ENCODE assay signal across 8 cellular contexts in the genomic region with DNA sequence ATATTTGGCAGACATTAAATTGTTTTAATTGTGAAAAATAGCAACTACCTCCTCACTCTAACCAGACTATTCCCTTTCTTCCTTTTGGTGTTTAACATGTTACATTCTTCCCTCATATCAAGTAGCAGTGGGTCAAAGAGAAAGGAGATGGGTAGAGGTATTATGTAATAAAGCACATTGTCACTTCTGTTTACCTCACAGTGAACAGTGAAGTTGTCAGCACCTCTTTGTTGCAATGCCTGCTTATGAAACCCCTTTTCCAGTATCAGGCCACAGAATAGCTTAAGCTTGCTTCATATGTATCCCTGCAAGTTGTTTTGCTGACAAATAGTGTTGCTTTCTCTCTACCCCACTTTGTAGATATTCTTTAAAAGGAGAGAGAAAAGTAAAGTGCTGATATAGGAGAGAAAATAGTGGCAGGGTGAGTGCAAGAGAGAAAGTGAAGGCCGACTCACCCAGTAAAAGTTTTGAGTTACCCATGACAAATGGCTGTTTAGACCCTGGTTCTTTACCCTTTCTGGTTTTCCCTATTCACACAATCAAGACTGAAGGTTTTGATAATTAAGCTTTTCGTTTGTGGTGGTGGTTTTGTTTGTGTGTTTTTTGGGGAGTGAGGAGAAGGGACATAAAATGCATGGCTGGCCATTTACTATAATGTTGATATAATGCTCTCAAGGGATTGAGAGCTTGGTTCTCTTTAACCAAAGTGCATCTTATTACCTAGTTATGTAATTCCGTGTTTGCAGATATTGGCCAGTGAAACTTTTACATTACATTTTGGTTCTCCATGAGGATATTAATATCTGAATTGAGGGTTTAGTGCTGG. TPM values are rescaled to one million over a fixed set of nuclear protein-coding genes. Genes with fewer than 3 reads are reported as not detected.
DNase-seq lines count a peak whose midpoint lies in the region; ATAC-seq and TF ChIP-seq lines count a peak whose summit lies in the region.

No MANE protein-coding gene starts in this region.

- H3K27ac ChIP-seq in foreskin keratinocyte = peak overlapping the region; percentile 45
- H3K27ac ChIP-seq in rectal smooth muscle tissue (ENCODE audit: low read depth, low read length) = peak overlapping the region; percentile 27

- CTCF ChIA-PET in T-cell (lab: Charles Lee) = interaction anchor here in 1 of 2 donors (0.6 to 2.5 kb wide), 5 partner anchors 51 to 130 kb away, joined by 3 to 28 read pairs (median 9); no protein-coding TSS in a partner anchor

- H3K27me3 ChIP-seq in foreskin keratinocyte (no peaks in the 10 kb centered on the region), rectal smooth muscle tissue (ENCODE audit: control insufficient read depth, insufficient read depth, low read length) (no peaks in the 10 kb centered on the region)

- peak; percentile 9 for DNase-seq in GM03348 (ENCODE audit: low spot score)
- no peak for DNase-seq in T-cell
- DNase-seq in foreskin keratinocyte = no peak
- no peak for DNase-seq in A172 (ENCODE audit: low spot score)
- DNase-seq in Ammon's horn (ENCODE audit: low spot score) = no peak
- DNase-seq in NCI-H128 (lab: John Stamatoyannopoulos, UW; ENCODE audit: unreplicated experiment) = no peak

- TF ChIP-seq CTCF in foreskin keratinocyte (conservative IDR thresholded peaks at IDR 0.05) = no peak

- peaks cover 63 to 73% (median 69%) of the 10 kb centered on the region in 3 donors for H3K4me1 Mint-ChIP-seq in T-cell

- no peaks in the 10 kb centered on the region for H3K27me3 Mint-ChIP-seq in T-cell

- H3K4me1 ChIP-seq in foreskin keratinocyte (peaks cover 29% of the 10 kb centered on the region), rectal smooth muscle tissue (ENCODE audit: control insufficient read depth, insufficient read depth, low read length) (peaks cover 21% of the 10 kb centered on the region)

- H3K4me3 Mint-ChIP-seq in T-cell = peak overlapping the region; percentile 88 to 96 (median 95)

- POLR2A ChIA-PET in T-cell (lab: Charles Lee) = interaction anchor here (0.5 to 2.0 kb wide), 7 partner anchors 16 to 414 kb away, joined by 3 to 15 read pairs (median 3); no protein-coding TSS in a partner anchor

- ATAC-seq in T-cell (replicated peaks in 1 of 4) (no peak), foreskin keratinocyte (no peak), HG03045 (IDR thresholded peaks at IDR 0.05; ENCODE audit: unreplicated experiment) (no peak)

- H3K9ac ChIP-seq in rectal smooth muscle tissue (ENCODE audit: low read length) = no peak overlapping the region

- peak overlapping the region; percentile 32 for H3K4me3 ChIP-seq in rectal smooth muscle tissue (ENCODE audit: low read length)

- H3K27ac Mint-ChIP-seq in T-cell = peak overlapping the region; percentile 44 to 78

- H3K9me3 Mint-ChIP-seq in T-cell = no peaks in the 10 kb centered on the region

- peaks cover 4% of the 10 kb centered on the region for H3K36me3 ChIP-seq in rectal smooth muscle tissue (ENCODE audit: control insufficient read depth, insufficient read depth, low read length)

- peaks cover 41% of the 10 kb centered on the region for H3K36me3 Mint-ChIP-seq in T-cell

RNA-seq across cellular contexts. Expression of gene ITM2B, which starts 3.7 kb away (rescaled TPM):
- 100 to 1,000 TPM; 347 to 539 (median 452) TPM for total RNA-seq in T-cell
- 211 and 221 TPM in 2 replicates for total RNA-seq in foreskin keratinocyte
- 252 and 272 TPM in 2 replicates for polyA plus RNA-seq in foreskin keratinocyte
- 147 and 160 TPM in 2 replicates for total RNA-seq in A172 (2014; rRNA removed; shearing (Covaris generic))
